20 cellular contexts compared by ENCODE assay signal in genomic region chr4:142548491-142548890, GRCh38.
"Had no signal": no experiment of that assay in that cellular context is flagged by ENCODE, and none has a peak within 500 bp of the region (broad histone marks: within the 10 kb centered on the region; RNA-seq: fewer than 3 reads in every experiment).

No MANE protein-coding gene starts in this region.

- H3K9me3 ChIP-seq: gastroesophageal sphincter, heart right ventricle, left ventricle myocardium inferior, mucosa of descending colon, ovary, spleen, stomach, testis, upper lobe of left lung had no signal

- H3K4me3 ChIP-seq: cardiac muscle cell, gastroesophageal sphincter, heart right ventricle, left ventricle myocardium inferior, mucosa of descending colon, ovary, spleen, stomach, testis, upper lobe of left lung had no signal

- H3K4me3 Mint-ChIP-seq: activated CD8-positive, alpha-beta T cell treated with anti-CD3 and anti-CD28 coated beads for 36 hours; activated naive CD4-positive, alpha-beta T cell treated with anti-CD3 and anti-CD28 coated beads, Interleukin-2, amount 10 ng/mL, durations not matched to agents 7 days and 5 days; memory B cell had no signal

- H3K27ac Mint-ChIP-seq: activated CD8-positive, alpha-beta T cell treated with anti-CD3 and anti-CD28 coated beads for 36 hours; activated naive CD4-positive, alpha-beta T cell treated with anti-CD3 and anti-CD28 coated beads, Interleukin-2, amount 10 ng/mL, durations not matched to agents 7 days and 5 days; memory B cell had no signal

- H3K9me3 Mint-ChIP-seq: activated CD8-positive, alpha-beta T cell treated with anti-CD3 and anti-CD28 coated beads for 36 hours had no signal

- ATAC-seq: activated CD8-positive, alpha-beta T cell treated with anti-CD3 and anti-CD28 coated beads for 36 hours; gastroesophageal sphincter; mucosa of descending colon; naive thymus-derived CD4-positive, alpha-beta T cell; sciatic nerve had no signal

- H3K36me3 ChIP-seq: cardiac muscle cell, gastroesophageal sphincter, heart right ventricle, left ventricle myocardium inferior, ovary, spleen, stomach, upper lobe of left lung had no signal

- H3K4me1 ChIP-seq: gastroesophageal sphincter, spleen, testis, upper lobe of left lung had no signal

- H3K36me3 Mint-ChIP-seq: memory B cell had no signal

- H3K4me1 Mint-ChIP-seq: memory B cell had no signal

- DNase-seq: activated CD4-positive, alpha-beta T cell treated with anti-CD3 and anti-CD28 coated beads for 1 hour; activated CD8-positive, alpha-beta memory T cell treated with anti-CD3 and anti-CD28 coated beads, Interleukin-2, amount 50 U/mL, for 4 hours; activated CD8-positive, alpha-beta T cell treated with anti-CD3 and anti-CD28 coated beads for 36 hours; activated naive CD4-positive, alpha-beta T cell treated with anti-CD3 and anti-CD28 coated beads, Interleukin-2, amount 10 ng/mL, durations not matched to agents 7 days and 5 days; erythroblast; heart right ventricle; left ventricle myocardium inferior; mucosa of descending colon; naive thymus-derived CD4-positive, alpha-beta T cell; ovary; spleen; stimulated activated CD4-positive, alpha-beta T cell treated with anti-CD3 and anti-CD28 coated beads, Interleukin-1b, Interleukin-23, amount 100 ng/mL, for 48 hours; stomach; T-helper 9 cell; testis; upper lobe of left lung had no signal

- H3K27me3 ChIP-seq: cardiac muscle cell, gastroesophageal sphincter, heart right ventricle, spleen, stomach, testis, upper lobe of left lung had no signal

- H3K27me3 Mint-ChIP-seq: activated CD8-positive, alpha-beta T cell treated with anti-CD3 and anti-CD28 coated beads for 36 hours; activated naive CD4-positive, alpha-beta T cell treated with anti-CD3 and anti-CD28 coated beads, Interleukin-2, amount 10 ng/mL, durations not matched to agents 7 days and 5 days; memory B cell; naive thymus-derived CD4-positive, alpha-beta T cell had no signal

- H3K27ac ChIP-seq: cardiac muscle cell, gastroesophageal sphincter, heart right ventricle, left ventricle myocardium inferior, ovary, spleen, stomach, testis, upper lobe of left lung had no signal
